ENCODE assay signal across 8 cellular contexts in genomic region chr12:27145725-27146124, GRCh38.
DNase-seq lines count a peak whose midpoint lies in the region; ATAC-seq and TF ChIP-seq lines count a peak whose summit lies in the region.
"Not testable (repeated sequence)": the region's sequence is repeated elsewhere in the genome, so short reads cannot be mapped to it uniquely, and the experiment has no call there.

No MANE protein-coding gene starts in this region.

- H3K79me2 ChIP-seq in DND-41 (ENCODE audit: insufficient read depth, low read length), result not testable (repeated sequence)

- not testable (repeated sequence) for TF ChIP-seq CTCF in DND-41 (IDR thresholded peaks at IDR 0.05; ENCODE audit: borderline replicate concordance, extremely low read depth, low read length, poor library complexity, severe bottlenecking)

- H3K4me1 ChIP-seq in DND-41 (ENCODE audit: insufficient read depth, low read length), result peaks cover 19% of the 10 kb centered on the region

- not testable (repeated sequence) for H3K27me3 Mint-ChIP-seq in T-helper 2 cell treated with Interferon-gamma antibody and Interleukin-4, amounts not matched to agents 5 μg/mL and 100 μg/mL, for 36 hours (ENCODE audit: low read depth)

- H3K4me3 Mint-ChIP-seq in T-helper 2 cell treated with Interferon-gamma antibody and Interleukin-4, amounts not matched to agents 5 μg/mL and 100 μg/mL, for 36 hours, result not testable (repeated sequence)

- H3K4me1 Mint-ChIP-seq in T-helper 2 cell treated with Interferon-gamma antibody and Interleukin-4, amounts not matched to agents 5 μg/mL and 100 μg/mL, for 36 hours (ENCODE audit: low read depth), result peaks cover 44% of the 10 kb centered on the region

- H3K36me3 ChIP-seq in DND-41 (ENCODE audit: insufficient read depth, low read length), result not testable (repeated sequence)

- H3K27ac ChIP-seq in DND-41 (ENCODE audit: low read length), result not testable (repeated sequence)

- H3K9ac ChIP-seq in DND-41 (ENCODE audit: low read depth, low read length), result not testable (repeated sequence)

- 0 out of 2 replicates have a peak overlapping the region, but pooled peaks have one; percentile 31 for H2AFZ ChIP-seq in DND-41 (ENCODE audit: low read depth, low read length)

- not testable (repeated sequence) for H3K9me3 Mint-ChIP-seq in T-helper 2 cell treated with Interferon-gamma antibody and Interleukin-4, amounts not matched to agents 5 μg/mL and 100 μg/mL, for 36 hours

- ATAC-seq in DND-41 (ENCODE audit: insufficient read depth, low read depth) (peak; percentile 57; the same call in 1 of the 3 replicates), GM18858 (IDR thresholded peaks at IDR 0.05; ENCODE audit: unreplicated experiment) (peak; percentile 71), GM19372 (IDR thresholded peaks at IDR 0.05; ENCODE audit: low read depth, unreplicated experiment) (peak; percentile 48), GM21529 (IDR thresholded peaks at IDR 0.05; ENCODE audit: unreplicated experiment) (peak; percentile 67), HG02759 (IDR thresholded peaks at IDR 0.05; ENCODE audit: unreplicated experiment) (peak; percentile 48), HG03103 (IDR thresholded peaks at IDR 0.05; ENCODE audit: low read depth, unreplicated experiment) (peak; percentile 48), HG03469 (IDR thresholded peaks at IDR 0.05; ENCODE audit: unreplicated experiment) (peak; percentile 38)

- not testable (repeated sequence) for H3K9me3 ChIP-seq in DND-41 (ENCODE audit: insufficient read depth, low read length, severe bottlenecking)

- DNase-seq in DND-41; T-helper 2 cell treated with Interferon-gamma antibody and Interleukin-4, amounts not matched to agents 5 μg/mL and 100 μg/mL, for 36 hours (ENCODE audit: low spot score): not testable (repeated sequence)

- not testable (repeated sequence) for H3K27me3 ChIP-seq in DND-41 (ENCODE audit: insufficient read depth, low read length, poor library complexity)

- not testable (repeated sequence) for H3K36me3 Mint-ChIP-seq in T-helper 2 cell treated with Interferon-gamma antibody and Interleukin-4, amounts not matched to agents 5 μg/mL and 100 μg/mL, for 36 hours (ENCODE audit: low read depth)

- not testable (repeated sequence) for H3K4me2 ChIP-seq in DND-41 (ENCODE audit: insufficient read depth, low read length)

- H3K4me3 ChIP-seq in DND-41 (ENCODE audit: low read depth in 1 of 2, low read length in 2 of 2), result not testable (repeated sequence)

- H3K27ac Mint-ChIP-seq in T-helper 2 cell treated with Interferon-gamma antibody and Interleukin-4, amounts not matched to agents 5 μg/mL and 100 μg/mL, for 36 hours, result peak overlapping the region; percentile 80

- H4K20me1 ChIP-seq in DND-41 (ENCODE audit: insufficient read depth, low read length), result not testable (repeated sequence)
